ENCODE assay signal across 31 cellular contexts in the genomic region with DNA sequence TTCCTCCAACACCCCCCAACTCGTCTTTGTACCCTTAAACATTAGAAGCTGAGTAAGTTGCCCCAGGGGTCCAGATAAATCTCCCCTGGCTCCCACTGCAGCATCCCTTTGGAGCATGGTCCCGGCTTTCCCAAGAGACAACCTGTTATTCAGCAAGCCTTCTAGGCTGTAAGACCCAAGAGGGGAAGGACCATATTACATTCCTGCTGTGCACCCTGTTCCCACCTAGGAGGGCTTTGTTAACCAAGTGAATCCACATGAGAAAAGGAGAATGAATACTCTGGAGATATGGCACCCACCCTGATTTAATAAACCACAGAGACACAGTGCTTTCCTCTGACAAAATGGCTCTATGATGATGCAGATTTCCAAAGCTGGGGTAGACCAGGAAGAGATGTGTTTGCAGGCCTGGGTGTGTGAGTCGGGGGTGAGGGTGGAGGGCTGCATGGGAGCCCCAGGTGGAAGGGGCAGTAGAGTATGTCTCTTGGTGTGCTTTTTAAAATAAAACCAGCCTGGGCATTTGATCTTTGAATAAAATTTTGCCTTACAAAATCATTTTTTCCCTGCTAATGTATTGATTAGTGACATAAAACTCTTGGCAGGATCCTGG.
"Had no signal": no experiment of that assay in that cellular context is flagged by ENCODE, and none has a peak within 500 bp of the region (broad histone marks: within the 10 kb centered on the region; RNA-seq: fewer than 3 reads in every experiment).

No MANE protein-coding gene starts in this region.

- H3K4me1 Mint-ChIP-seq: activated CD8-positive, alpha-beta memory T cell treated with anti-CD3 and anti-CD28 coated beads, Interleukin-2, amount 10 ng/mL, durations not matched to agents 7 days and 5 days; activated naive CD4-positive, alpha-beta T cell treated with anti-CD3 and anti-CD28 coated beads, Interleukin-2, amount 10 ng/mL, durations not matched to agents 7 days and 5 days; activated naive CD8-positive, alpha-beta T cell treated with anti-CD3 and anti-CD28 coated beads, Interleukin-2, amount 10 ng/mL, durations not matched to agents 7 days and 5 days; brain had no signal

- H3K4me3 ChIP-seq: ascending aorta, breast epithelium, cardiac muscle cell, colonic mucosa, dorsolateral prefrontal cortex, esophagus squamous epithelium, gastroesophageal sphincter, heart right ventricle, hepatocyte had no signal

- ATAC-seq: activated CD8-positive, alpha-beta memory T cell treated with anti-CD3 and anti-CD28 coated beads, Interleukin-2, amount 10 ng/mL, durations not matched to agents 7 days and 5 days; activated CD8-positive, alpha-beta T cell treated with anti-CD3 and anti-CD28 coated beads, Interleukin-2, amount 10 ng/mL, durations not matched to agents 7 days and 5 days; activated naive CD4-positive, alpha-beta T cell treated with anti-CD3 and anti-CD28 coated beads, Interleukin-2, amount 50 U/mL, for 72 hours; activated T-cell treated with anti-CD3 and anti-CD28 coated beads, Interleukin-2, amount 50 U/mL, for 72 hours; gastroesophageal sphincter; heart right ventricle had no signal

- H3K27ac Mint-ChIP-seq: activated CD4-positive, alpha-beta memory T cell treated with anti-CD3 and anti-CD28 coated beads for 36 hours; activated CD8-positive, alpha-beta memory T cell treated with anti-CD3 and anti-CD28 coated beads, Interleukin-2, amount 10 ng/mL, durations not matched to agents 7 days and 5 days; activated CD8-positive, alpha-beta T cell treated with anti-CD3 and anti-CD28 coated beads, Interleukin-2, amount 10 ng/mL, durations not matched to agents 7 days and 5 days; activated naive CD4-positive, alpha-beta T cell treated with anti-CD3 and anti-CD28 coated beads, Interleukin-2, amount 10 ng/mL, durations not matched to agents 7 days and 5 days; activated naive CD4-positive, alpha-beta T cell treated with anti-CD3 and anti-CD28 coated beads, Interleukin-2, amount 50 U/mL, for 72 hours; activated naive CD8-positive, alpha-beta T cell treated with anti-CD3 and anti-CD28 coated beads, Interleukin-2, amount 10 ng/mL, durations not matched to agents 7 days and 5 days; activated T-cell treated with anti-CD3 and anti-CD28 coated beads, Interleukin-2, amount 50 U/mL, for 24 hours; activated T-cell treated with anti-CD3 and anti-CD28 coated beads, Interleukin-2, amount 50 U/mL, for 72 hours; brain; dendritic cell treated with granulocyte-macrophage colony-stimulating factor and Interleukin-4, amounts not matched to agents 40 ng/mL and 50 ng/mL, for 4 days had no signal

- H3K9me3 ChIP-seq: ascending aorta, breast epithelium, colonic mucosa, esophagus squamous epithelium had no signal

- H3K27ac ChIP-seq: ascending aorta, breast epithelium, cardiac muscle cell, colonic mucosa, dorsolateral prefrontal cortex, esophagus squamous epithelium, gastroesophageal sphincter, heart right ventricle, hepatocyte had no signal

- H3K36me3 ChIP-seq: ascending aorta, breast epithelium, cardiac muscle cell, colonic mucosa, esophagus squamous epithelium, gastroesophageal sphincter, heart right ventricle had no signal

- H3K79me2 ChIP-seq: hepatocyte had no signal

- H3K4me1 ChIP-seq: ascending aorta, breast epithelium, colonic mucosa, esophagus squamous epithelium, gastroesophageal sphincter, heart right ventricle had no signal

- H3K36me3 Mint-ChIP-seq: activated CD4-positive, alpha-beta memory T cell treated with anti-CD3 and anti-CD28 coated beads for 36 hours; activated CD8-positive, alpha-beta memory T cell treated with anti-CD3 and anti-CD28 coated beads, Interleukin-2, amount 10 ng/mL, durations not matched to agents 7 days and 5 days; activated naive CD4-positive, alpha-beta T cell treated with anti-CD3 and anti-CD28 coated beads, Interleukin-2, amount 10 ng/mL, durations not matched to agents 7 days and 5 days; activated naive CD4-positive, alpha-beta T cell treated with anti-CD3 and anti-CD28 coated beads, Interleukin-2, amount 50 U/mL, for 72 hours; activated naive CD8-positive, alpha-beta T cell treated with anti-CD3 and anti-CD28 coated beads, Interleukin-2, amount 10 ng/mL, durations not matched to agents 7 days and 5 days; brain had no signal

- H2AFZ ChIP-seq: hepatocyte had no signal

- H3K4me3 Mint-ChIP-seq: activated CD4-positive, alpha-beta memory T cell treated with anti-CD3 and anti-CD28 coated beads for 36 hours; activated CD8-positive, alpha-beta memory T cell treated with anti-CD3 and anti-CD28 coated beads, Interleukin-2, amount 10 ng/mL, durations not matched to agents 7 days and 5 days; activated CD8-positive, alpha-beta T cell treated with anti-CD3 and anti-CD28 coated beads, Interleukin-2, amount 10 ng/mL, durations not matched to agents 7 days and 5 days; activated naive CD4-positive, alpha-beta T cell treated with anti-CD3 and anti-CD28 coated beads, Interleukin-2, amount 10 ng/mL, durations not matched to agents 7 days and 5 days; activated naive CD8-positive, alpha-beta T cell treated with anti-CD3 and anti-CD28 coated beads, Interleukin-2, amount 10 ng/mL, durations not matched to agents 7 days and 5 days; activated T-cell treated with anti-CD3 and anti-CD28 coated beads, Interleukin-2, amount 50 U/mL, for 24 hours; activated T-cell treated with anti-CD3 and anti-CD28 coated beads, Interleukin-2, amount 50 U/mL, for 72 hours; brain; dendritic cell treated with granulocyte-macrophage colony-stimulating factor and Interleukin-4, amounts not matched to agents 40 ng/mL and 50 ng/mL, for 4 days had no signal

- H3K27me3 Mint-ChIP-seq: activated CD8-positive, alpha-beta memory T cell treated with anti-CD3 and anti-CD28 coated beads, Interleukin-2, amount 10 ng/mL, durations not matched to agents 7 days and 5 days; dendritic cell treated with granulocyte-macrophage colony-stimulating factor and Interleukin-4, amounts not matched to agents 40 ng/mL and 50 ng/mL, for 4 days had no signal

- H3K4me2 ChIP-seq: hepatocyte had no signal

- H3K9me3 Mint-ChIP-seq: activated CD4-positive, alpha-beta memory T cell treated with anti-CD3 and anti-CD28 coated beads for 36 hours; activated naive CD4-positive, alpha-beta T cell treated with anti-CD3 and anti-CD28 coated beads, Interleukin-2, amount 10 ng/mL, durations not matched to agents 7 days and 5 days; activated naive CD8-positive, alpha-beta T cell treated with anti-CD3 and anti-CD28 coated beads, Interleukin-2, amount 10 ng/mL, durations not matched to agents 7 days and 5 days; activated T-cell treated with anti-CD3 and anti-CD28 coated beads, Interleukin-2, amount 50 U/mL, for 24 hours; activated T-cell treated with anti-CD3 and anti-CD28 coated beads, Interleukin-2, amount 50 U/mL, for 72 hours; dendritic cell treated with granulocyte-macrophage colony-stimulating factor and Interleukin-4, amounts not matched to agents 40 ng/mL and 50 ng/mL, for 4 days had no signal

- DNase-seq: activated CD4-positive, alpha-beta memory T cell treated with anti-CD3 and anti-CD28 coated beads for 36 hours; activated CD4-positive, alpha-beta T cell treated with anti-CD3 and anti-CD28 coated beads for 1 hour; activated CD4-positive, alpha-beta T cell treated with anti-CD3 and anti-CD28 coated beads for 48 hours; activated CD8-positive, alpha-beta memory T cell treated with anti-CD3 and anti-CD28 coated beads, Interleukin-2, amount 10 ng/mL, durations not matched to agents 7 days and 5 days; activated CD8-positive, alpha-beta memory T cell treated with anti-CD3 and anti-CD28 coated beads, Interleukin-2, amount 50 U/mL, for 48 hours; activated CD8-positive, alpha-beta T cell treated with anti-CD3 and anti-CD28 coated beads, Interleukin-2, amount 10 ng/mL, durations not matched to agents 7 days and 5 days; activated gamma-delta T cell; activated naive CD4-positive, alpha-beta T cell; activated naive CD4-positive, alpha-beta T cell treated with anti-CD3 and anti-CD28 coated beads, Interleukin-2, amount 10 ng/mL, durations not matched to agents 7 days and 5 days; activated naive CD8-positive, alpha-beta T cell treated with anti-CD3 and anti-CD28 coated beads, Interleukin-2, amount 10 ng/mL, durations not matched to agents 7 days and 5 days; activated T-cell treated with anti-CD3 and anti-CD28 coated beads for 4 hours; activated T-cell treated with anti-CD3 and anti-CD28 coated beads, Interleukin-2, amount 50 U/mL, for 24 hours; activated T-cell treated with anti-CD3 and anti-CD28 coated beads, Interleukin-2, amount 50 U/mL, for 72 hours; central memory CD4-positive, alpha-beta T cell; cerebellar nuclear complex; colonic mucosa; dorsolateral prefrontal cortex; effector memory CD4-positive, alpha-beta T cell; erythroblast; esophagus squamous epithelium; foreskin melanocyte; heart right ventricle; T-helper 2 cell had no signal

- H3K27me3 ChIP-seq: ascending aorta, cardiac muscle cell, colonic mucosa, esophagus squamous epithelium had no signal
